ENCODE assay signal across 1 cellular context in the genomic region with DNA sequence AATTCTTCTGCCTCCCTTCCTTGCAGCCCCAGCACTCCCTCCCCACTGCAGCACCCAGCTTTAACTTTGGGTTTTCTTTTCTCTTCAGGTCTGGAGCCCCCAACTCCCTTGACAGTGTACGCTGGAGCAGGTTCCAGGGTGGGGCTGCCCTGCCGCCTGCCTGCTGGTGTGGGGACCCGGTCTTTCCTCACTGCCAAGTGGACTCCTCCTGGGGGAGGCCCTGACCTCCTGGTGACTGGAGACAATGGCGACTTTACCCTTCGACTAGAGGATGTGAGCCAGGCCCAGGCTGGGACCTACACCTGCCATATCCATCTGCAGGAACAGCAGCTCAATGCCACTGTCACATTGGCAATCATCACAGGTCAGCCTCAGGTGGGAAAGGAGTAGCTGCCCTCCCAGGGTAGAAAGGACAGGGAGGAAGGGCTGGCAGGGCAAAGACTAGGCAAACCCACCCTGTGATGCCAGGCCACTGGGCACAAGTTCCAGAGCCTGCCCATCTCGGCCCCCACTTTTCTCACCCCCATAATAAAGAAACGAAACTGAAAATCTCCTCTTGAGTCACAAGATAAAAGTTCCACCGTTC.
TF ChIP-seq lines count a peak whose summit lies in the region.

No MANE protein-coding gene starts in this region.

TF ChIP-seq in A549, 52 proteins besides CTCF, POLR2A, EP300 and RAD21:
- TF ChIP-seq PHF8 (IDR thresholded peaks at IDR 0.05; ENCODE audit: borderline replicate concordance, low read depth) (no peak), SMC3 (IDR thresholded peaks at IDR 0.05) (no peak), HOXB5 (CRISPR knock-in tag; IDR thresholded peaks at IDR 0.05) (no peak), EHF (CRISPR knock-in tag; IDR thresholded peaks at IDR 0.05) (no peak), FOSL2 (IDR thresholded peaks at IDR 0.05) (no peak), FOSL2 (CRISPR knock-in tag; IDR thresholded peaks at IDR 0.05) (no peak), CHD4 (IDR thresholded peaks at IDR 0.05; ENCODE audit: borderline replicate concordance) (no peak), KDM1A (IDR thresholded peaks at IDR 0.05; ENCODE audit: low read depth) (no peak), CEBPB (IDR thresholded peaks at IDR 0.05) (no peak), NFE2L2 (conservative IDR thresholded peaks at IDR 0.05; ENCODE audit: low read length) (no peak), KDM5A (IDR thresholded peaks at IDR 0.05) (no peak), HDAC2 (IDR thresholded peaks at IDR 0.05) (no peak), ESRRA (IDR thresholded peaks at IDR 0.05; ENCODE audit: borderline replicate concordance, low read length) (no peak), HOXA7 (CRISPR knock-in tag; IDR thresholded peaks at IDR 0.05) (no peak), RCOR1 (IDR thresholded peaks at IDR 0.05; ENCODE audit: low read depth, low read length) (no peak), RFX5 (IDR thresholded peaks at IDR 0.05) (no peak)
- TF ChIP-seq, protein P1, sequence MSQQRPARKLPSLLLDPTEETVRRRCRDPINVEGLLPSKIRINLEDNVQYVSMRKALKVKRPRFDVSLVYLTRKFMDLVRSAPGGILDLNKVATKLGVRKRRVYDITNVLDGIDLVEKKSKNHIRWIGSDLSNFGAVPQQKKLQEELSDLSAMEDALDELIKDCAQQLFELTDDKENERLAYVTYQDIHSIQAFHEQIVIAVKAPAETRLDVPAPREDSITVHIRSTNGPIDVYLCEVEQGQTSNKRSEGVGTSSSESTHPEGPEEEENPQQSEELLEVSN (IDR thresholded peaks at IDR 0.05; ENCODE audit: borderline replicate concordance, low read depth), result no peak
- TF ChIP-seq, protein P2, sequence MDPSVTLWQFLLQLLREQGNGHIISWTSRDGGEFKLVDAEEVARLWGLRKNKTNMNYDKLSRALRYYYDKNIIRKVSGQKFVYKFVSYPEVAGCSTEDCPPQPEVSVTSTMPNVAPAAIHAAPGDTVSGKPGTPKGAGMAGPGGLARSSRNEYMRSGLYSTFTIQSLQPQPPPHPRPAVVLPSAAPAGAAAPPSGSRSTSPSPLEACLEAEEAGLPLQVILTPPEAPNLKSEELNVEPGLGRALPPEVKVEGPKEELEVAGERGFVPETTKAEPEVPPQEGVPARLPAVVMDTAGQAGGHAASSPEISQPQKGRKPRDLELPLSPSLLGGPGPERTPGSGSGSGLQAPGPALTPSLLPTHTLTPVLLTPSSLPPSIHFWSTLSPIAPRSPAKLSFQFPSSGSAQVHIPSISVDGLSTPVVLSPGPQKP (IDR thresholded peaks at IDR 0.05; ENCODE audit: low read depth, low read length), result no peak
- TF ChIP-seq, protein P3, sequence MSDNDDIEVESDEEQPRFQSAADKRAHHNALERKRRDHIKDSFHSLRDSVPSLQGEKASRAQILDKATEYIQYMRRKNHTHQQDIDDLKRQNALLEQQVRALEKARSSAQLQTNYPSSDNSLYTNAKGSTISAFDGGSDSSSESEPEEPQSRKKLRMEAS (IDR thresholded peaks at IDR 0.05), result no peak
- TF ChIP-seq, protein P4, sequence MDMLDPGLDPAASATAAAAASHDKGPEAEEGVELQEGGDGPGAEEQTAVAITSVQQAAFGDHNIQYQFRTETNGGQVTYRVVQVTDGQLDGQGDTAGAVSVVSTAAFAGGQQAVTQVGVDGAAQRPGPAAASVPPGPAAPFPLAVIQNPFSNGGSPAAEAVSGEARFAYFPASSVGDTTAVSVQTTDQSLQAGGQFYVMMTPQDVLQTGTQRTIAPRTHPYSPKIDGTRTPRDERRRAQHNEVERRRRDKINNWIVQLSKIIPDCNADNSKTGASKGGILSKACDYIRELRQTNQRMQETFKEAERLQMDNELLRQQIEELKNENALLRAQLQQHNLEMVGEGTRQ (IDR thresholded peaks at IDR 0.05), result no peak
